In genomic region chr9:23723672-23724071, GRCh38 we compare ENCODE assay signal across 8 cellular contexts.
"Had no signal": no experiment of that assay in that cellular context is flagged by ENCODE, and none has a peak within 500 bp of the region (broad histone marks: within the 10 kb centered on the region; RNA-seq: fewer than 3 reads in every experiment).

No MANE protein-coding gene starts in this region.

- DNase-seq: GDM1, GF-D8 had no signal

- FAIRE-seq: G401.6, GM12878, GM12891, GM12892, GM18507, GM19239 had no signal

- ATAC-seq: GM12878 had no signal

- H3K4me3 ChIP-seq: GM12878 had no signal
